ENCODE assay signal across 1 cellular context in genomic region chr17:63741251-63742049, GRCh38.
TF ChIP-seq lines count a peak whose summit lies in the region.

Gene STRADA, minus strand, starts transcription at chr17:63741799. Its CDS starts 13,430 bp downstream, at chr17:63728369.

TF ChIP-seq in HepG2, 621 proteins besides CTCF, POLR2A, EP300 and RAD21 (continued from another document and continues in another):
- TF ChIP-seq TFE3 (CRISPR knock-in tag; IDR thresholded peaks at IDR 0.05) (no peak; the same call in 1 of the 2 replicates), RNF219 (CRISPR knock-in tag; IDR thresholded peaks at IDR 0.05) (0 out of 2 replicates have a peak, but pooled peaks have one; percentile 86), ZNF34 (CRISPR knock-in tag; IDR thresholded peaks at IDR 0.05; ENCODE audit: borderline replicate concordance) (peak; percentile 85; the same call in 1 of the 2 replicates), ATF3 (CRISPR knock-in tag; IDR thresholded peaks at IDR 0.05) (no peak), ZNF543 (CRISPR knock-in tag; IDR thresholded peaks at IDR 0.05) (peak; percentile 77), TCF7 (IDR thresholded peaks at IDR 0.05; ENCODE audit: low read depth) (no peak), ZMYM2 (CRISPR knock-in tag; IDR thresholded peaks at IDR 0.05) (peak; percentile 76; the same call in 1 of the 2 replicates), ZNF788 (CRISPR knock-in tag; IDR thresholded peaks at IDR 0.05; ENCODE audit: borderline replicate concordance) (peak; percentile 86; the same call in 1 of the 2 replicates), YEATS4 (CRISPR knock-in tag; IDR thresholded peaks at IDR 0.05; ENCODE audit: borderline replicate concordance) (peak; percentile 77), ZNF670 (CRISPR knock-in tag; IDR thresholded peaks at IDR 0.05; ENCODE audit: borderline replicate concordance) (no peak; the same call in 1 of the 2 replicates), FOXK2 (IDR thresholded peaks at IDR 0.05) (no peak), ZBTB38 (CRISPR knock-in tag; IDR thresholded peaks at IDR 0.05) (peak; percentile 86), ZNF644 (CRISPR knock-in tag; IDR thresholded peaks at IDR 0.05; ENCODE audit: low read depth) (no peak), ZNF577 (CRISPR knock-in tag; IDR thresholded peaks at IDR 0.05; ENCODE audit: borderline replicate concordance, low read depth) (no peak), ZNF580 (CRISPR knock-in tag; IDR thresholded peaks at IDR 0.05; ENCODE audit: borderline replicate concordance, low read depth) (peak; percentile 59; the same call in 1 of the 2 replicates), NFYC (CRISPR knock-in tag; IDR thresholded peaks at IDR 0.05) (no peak; the same call in 1 of the 2 replicates), GRHL1 (CRISPR knock-in tag; conservative IDR thresholded peaks at IDR 0.05) (no peak), ZNF652 (CRISPR knock-in tag; IDR thresholded peaks at IDR 0.05; ENCODE audit: borderline replicate concordance, low read depth) (no peak), ZNF549 (CRISPR knock-in tag; IDR thresholded peaks at IDR 0.05) (no peak), ZNF33B (CRISPR knock-in tag; IDR thresholded peaks at IDR 0.05) (no peak; the same call in 1 of the 2 replicates), STAT5B (CRISPR knock-in tag; IDR thresholded peaks at IDR 0.05) (no peak; the same call in none of the 2 replicates), GABPB1 (CRISPR knock-in tag; IDR thresholded peaks at IDR 0.05) (peak; percentile 95), ZBTB33 (CRISPR knock-in tag; IDR thresholded peaks at IDR 0.05) (0 out of 2 replicates have a peak, but pooled peaks have one; percentile 11), ZC3H4 (CRISPR knock-in tag; IDR thresholded peaks at IDR 0.05; ENCODE audit: borderline replicate concordance) (no peak; the same call in 1 of the 2 replicates), RNF2 (conservative IDR thresholded peaks at IDR 0.05; ENCODE audit: low read depth) (peak; percentile 47; the same call in 1 of the 2 replicates), HDAC2 (CRISPR knock-in tag; IDR thresholded peaks at IDR 0.05) (peak; percentile 72), CREBL2 (CRISPR knock-in tag; IDR thresholded peaks at IDR 0.05; ENCODE audit: borderline replicate concordance) (no peak; the same call in 1 of the 2 replicates), CCAR2 (optimal IDR thresholded peaks at IDR 0.05; ENCODE audit: low read depth, low read length) (no peak), ZBTB7A (CRISPR knock-in tag; IDR thresholded peaks at IDR 0.05) (no peak), CEBPZ (IDR thresholded peaks at IDR 0.05; ENCODE audit: low read length) (no peak), ETV6 (CRISPR knock-in tag; conservative IDR thresholded peaks at IDR 0.05) (no peak; the same call in 1 of the 2 replicates), ZNF737 (CRISPR knock-in tag; IDR thresholded peaks at IDR 0.05; ENCODE audit: borderline replicate concordance) (no peak), SCMH1 (CRISPR knock-in tag; IDR thresholded peaks at IDR 0.05; ENCODE audit: borderline replicate concordance) (no peak), NR2F1 (CRISPR knock-in tag; IDR thresholded peaks at IDR 0.05) (no peak; a peak in 1 of 4 replicates), NPAS2 (CRISPR knock-in tag; IDR thresholded peaks at IDR 0.05; ENCODE audit: borderline replicate concordance) (no peak), CENPX (CRISPR knock-in tag; IDR thresholded peaks at IDR 0.05) (no peak), ARID2 (CRISPR knock-in tag; IDR thresholded peaks at IDR 0.05; ENCODE audit: borderline replicate concordance) (peak; percentile 97; the same call in 1 of the 2 replicates), ZNF780A (CRISPR knock-in tag; IDR thresholded peaks at IDR 0.05) (no peak), NFE2L2 (IDR thresholded peaks at IDR 0.05; ENCODE audit: low read length) (no peak), RFX5 (IDR thresholded peaks at IDR 0.05; ENCODE audit: low read depth, low read length) (no peak), THAP8 (CRISPR knock-in tag; IDR thresholded peaks at IDR 0.05; ENCODE audit: borderline replicate concordance) (peak; percentile 63; the same call in 1 of the 2 replicates), DBP (CRISPR knock-in tag; IDR thresholded peaks at IDR 0.05; ENCODE audit: not compliant biosample characterization) (peak; percentile 50), ZNF557 (CRISPR knock-in tag; IDR thresholded peaks at IDR 0.05) (no peak), SKI (IDR thresholded peaks at IDR 0.05; ENCODE audit: partially characterized antibody) (no peak), NFIB (CRISPR knock-in tag; IDR thresholded peaks at IDR 0.05; ENCODE audit: borderline replicate concordance) (no peak), TRAFD1 (CRISPR knock-in tag; IDR thresholded peaks at IDR 0.05; ENCODE audit: borderline replicate concordance) (peak; percentile 98), ZNF660 (CRISPR knock-in tag; IDR thresholded peaks at IDR 0.05; ENCODE audit: borderline replicate concordance, low read depth) (no peak), FOXO1 (CRISPR knock-in tag; IDR thresholded peaks at IDR 0.05) (no peak), TSC22D2 (CRISPR knock-in tag; IDR thresholded peaks at IDR 0.05; ENCODE audit: borderline replicate concordance) (no peak), NCOA2 (CRISPR knock-in tag; IDR thresholded peaks at IDR 0.05) (peak; percentile 29; the same call in 1 of the 2 replicates), SP140L (CRISPR knock-in tag; IDR thresholded peaks at IDR 0.05; ENCODE audit: borderline replicate concordance) (no peak; the same call in 1 of the 2 replicates), ZNF883 (CRISPR knock-in tag; IDR thresholded peaks at IDR 0.05; ENCODE audit: not compliant biosample characterization) (peak; percentile 97), PAWR (CRISPR knock-in tag; IDR thresholded peaks at IDR 0.05; ENCODE audit: borderline replicate concordance) (no peak), ZKSCAN1 (IDR thresholded peaks at IDR 0.05; ENCODE audit: low read length) (no peak)
